15 cellular contexts compared by ENCODE assay signal in the genomic region with DNA sequence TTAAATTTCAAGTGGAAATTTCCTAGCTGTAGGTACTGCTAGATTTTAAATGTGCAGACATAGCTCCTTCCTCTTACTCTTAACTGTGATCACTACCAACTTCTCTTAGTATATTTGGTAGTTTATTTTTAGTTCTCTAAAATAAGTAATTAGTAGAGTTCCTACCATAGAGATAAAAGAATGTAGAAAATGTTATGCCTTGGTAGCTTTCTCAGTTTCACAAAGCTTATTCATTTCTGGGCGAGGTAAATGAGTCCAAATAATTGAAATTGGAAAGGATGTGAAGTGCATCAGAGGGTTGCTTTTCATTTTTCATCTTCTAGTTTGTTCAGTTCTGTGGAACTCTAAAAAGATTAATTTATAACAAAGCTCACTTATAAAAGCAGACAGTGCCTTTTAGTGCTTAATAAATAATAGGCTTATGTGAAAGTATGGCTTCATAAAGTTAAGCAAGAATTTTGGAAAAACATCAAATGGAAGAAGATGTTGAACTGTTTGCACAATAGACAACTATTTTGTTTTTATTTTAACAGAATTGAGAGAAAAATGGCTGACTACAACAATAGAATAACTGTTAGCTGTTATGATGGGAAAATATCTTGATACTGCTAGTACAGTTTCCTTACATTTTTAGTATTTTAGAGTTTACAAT.
A peak's percentile ranks its signal among the peaks of the same experiment; 100 is the strongest.
DNase-seq lines count a peak whose midpoint lies in the region; ATAC-seq, FAIRE-seq and TF ChIP-seq lines count a peak whose summit lies in the region.
"Had no signal": no experiment of that assay in that cellular context is flagged by ENCODE, and none has a peak within 500 bp of the region (broad histone marks: within the 10 kb centered on the region; RNA-seq: fewer than 3 reads in every experiment).

No MANE protein-coding gene starts in this region.

- TF ChIP-seq CTCF in brain microvascular endothelial cell (IDR thresholded peaks at IDR 0.05; ENCODE audit: low read depth, low read length, missing control alignments) = no peak

- CTCF ChIA-PET in HEK293T (lab: Yijun Ruan, JAX) = interaction anchor here (0.7 kb wide), 1 partner anchor 85 kb away, joined by 7 read pairs; no protein-coding TSS in a partner anchor

- 61 to 65% methylated on average over 1 of the region's 1 CpG for WGBS in aorta, 2 donors

- DNase-seq in brain microvascular endothelial cell = no peak
- DNase-seq in aorta = no peak
- DNase-seq in HEK293T (ENCODE audit: extremely low spot score) = no peak
- DNase-seq in COLO829 (ENCODE audit: low spot score) = no peak
- DNase-seq: activated gamma-delta T cell; CD4-positive, alpha-beta T cell; dorsolateral prefrontal cortex; hippocampal formation; SIG-M5 had no signal

- in situ Hi-C loops in brain microvascular endothelial cell (cut with HindIII; ENCODE audit: low pct_ligation_motif_present, low sequenced_read_pairs) = no loop called here

- peak; percentile 65 for ATAC-seq in GM18502 (IDR thresholded peaks at IDR 0.05; ENCODE audit: poor library complexity, unreplicated experiment)
- ATAC-seq in GM21360 (IDR thresholded peaks at IDR 0.05; ENCODE audit: unreplicated experiment) = peak; percentile 88
- ATAC-seq in HG03045 (IDR thresholded peaks at IDR 0.05; ENCODE audit: unreplicated experiment) = peak; percentile 42
- no peak for ATAC-seq in aorta (ENCODE audit: low FRiP score)

- H3K9me3 ChIP-seq in aorta (ENCODE audit: control insufficient read depth, low read length) = no peaks in the 10 kb centered on the region

- H3K4me3 ChIP-seq in brain microvascular endothelial cell (ENCODE audit: low read depth, low read length) = no peak overlapping the region
- no peak overlapping the region for H3K4me3 ChIP-seq in aorta (ENCODE audit: low read length in 2 of 2)
- H3K4me3 ChIP-seq: dorsolateral prefrontal cortex had no signal

- POLR2A ChIA-PET in HEK293T (lab: Yijun Ruan, JAX) = no interaction called here

- H3K27ac ChIP-seq in brain microvascular endothelial cell = no peak overlapping the region
- no peak overlapping the region for H3K27ac ChIP-seq in aorta (ENCODE audit: low read depth in 1 of 2, low read length in 2 of 2)
- H3K27ac ChIP-seq: dorsolateral prefrontal cortex, VCaP had no signal

- H3K27me3 ChIP-seq in brain microvascular endothelial cell (replicated peaks) (no peaks in the 10 kb centered on the region), aorta (ENCODE audit: control insufficient read depth in 1 of 2, insufficient read depth in 2 of 2, low read length in 1 of 2) (no peaks in the 10 kb centered on the region)

- FAIRE-seq in colon (lab: Jason Lieb, UNC) = peak; percentile 45
- FAIRE-seq: GM12891 had no signal

- H3K4me1 ChIP-seq in aorta (ENCODE audit: control insufficient read depth in 1 of 2, insufficient read depth in 2 of 2, low read length in 2 of 2) = peaks cover 0 to 3% of the 10 kb centered on the region in 2 donors

- H3K36me3 ChIP-seq in brain microvascular endothelial cell (replicated peaks) (no peaks in the 10 kb centered on the region), aorta (ENCODE audit: control insufficient read depth in 1 of 2, insufficient read depth in 2 of 2, low read length in 1 of 2) (no peaks in the 10 kb centered on the region)

- intact Hi-C loops in aorta (cut with DNase I) = loop anchor here in 1 of 2 donors (10.0 kb wide), 1 partner anchor 346 kb away; no protein-coding TSS in a partner anchor

TF ChIP-seq in HEK293T, 16 proteins besides CTCF, POLR2A, EP300 and RAD21:
- TF ChIP-seq ZNF384 (IDR thresholded peaks at IDR 0.05) (no peak), CTBP1 (IDR thresholded peaks at IDR 0.05; ENCODE audit: borderline replicate concordance) (no peak), HDGF (IDR thresholded peaks at IDR 0.05; ENCODE audit: borderline replicate concordance) (no peak), FOXA1 (IDR thresholded peaks at IDR 0.05) (no peak), SP1 (IDR thresholded peaks at IDR 0.05) (no peak), FOXK2 (IDR thresholded peaks at IDR 0.05) (no peak), LEF1 (IDR thresholded peaks at IDR 0.05; ENCODE audit: borderline replicate concordance) (no peak), ARNT (IDR thresholded peaks at IDR 0.05) (no peak), L3MBTL2 (conservative IDR thresholded peaks at IDR 0.05) (no peak), SUZ12 (IDR thresholded peaks at IDR 0.05) (no peak)
- TF ChIP-seq, protein P1, sequence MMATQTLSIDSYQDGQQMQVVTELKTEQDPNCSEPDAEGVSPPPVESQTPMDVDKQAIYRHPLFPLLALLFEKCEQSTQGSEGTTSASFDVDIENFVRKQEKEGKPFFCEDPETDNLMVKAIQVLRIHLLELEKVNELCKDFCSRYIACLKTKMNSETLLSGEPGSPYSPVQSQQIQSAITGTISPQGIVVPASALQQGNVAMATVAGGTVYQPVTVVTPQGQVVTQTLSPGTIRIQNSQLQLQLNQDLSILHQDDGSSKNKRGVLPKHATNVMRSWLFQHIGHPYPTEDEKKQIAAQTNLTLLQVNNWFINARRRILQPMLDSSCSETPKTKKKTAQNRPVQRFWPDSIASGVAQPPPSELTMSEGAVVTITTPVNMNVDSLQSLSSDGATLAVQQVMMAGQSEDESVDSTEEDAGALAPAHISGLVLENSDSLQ (IDR thresholded peaks at IDR 0.05) = no peak
